1 cellular context compared by ENCODE assay signal in the genomic region with DNA sequence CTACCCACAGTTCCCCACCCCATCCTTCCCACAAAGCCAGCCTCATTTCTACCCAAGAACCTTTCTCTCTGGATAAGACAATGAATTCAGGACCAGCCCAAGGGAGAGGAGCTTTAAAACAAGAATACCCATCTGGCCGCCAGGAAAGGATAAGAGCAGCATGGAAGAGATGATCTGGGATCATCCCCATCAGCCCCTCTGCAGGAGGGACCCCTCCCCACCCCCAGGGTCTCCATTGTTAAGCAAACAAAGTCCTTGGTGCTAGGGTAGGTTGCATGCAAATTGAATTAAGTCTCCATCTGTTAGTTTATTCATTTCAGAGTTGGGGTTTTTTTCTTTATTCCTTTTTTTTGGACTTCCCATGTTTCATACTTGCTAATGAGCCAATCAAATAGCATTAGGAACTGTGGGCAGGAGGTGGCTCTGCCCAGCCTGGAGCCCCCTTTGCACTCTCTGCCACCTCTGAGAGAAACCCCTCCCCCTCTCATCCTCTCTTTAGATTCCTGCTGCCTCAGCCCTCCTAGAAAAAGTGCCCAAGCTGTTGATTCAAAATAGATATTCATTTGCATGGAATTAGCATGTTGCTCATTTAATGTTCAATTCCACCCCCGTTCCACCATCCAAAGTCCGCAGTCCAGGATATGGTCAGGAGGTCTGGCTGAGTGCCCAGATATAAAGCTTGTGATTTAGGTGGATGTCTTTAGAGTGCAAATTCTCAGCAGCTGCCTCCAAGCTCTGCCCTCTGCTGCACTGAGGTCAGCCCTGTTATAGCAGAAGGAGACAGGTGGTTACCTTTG.
TF ChIP-seq lines count a peak whose summit lies in the region.

No MANE protein-coding gene starts in this region.

TF ChIP-seq in GM23338, 12 proteins besides CTCF, POLR2A, EP300 and RAD21 (continued from another document):
- TF ChIP-seq NANOG (IDR thresholded peaks at IDR 0.05; ENCODE audit: borderline replicate concordance) = peak; percentile 55; the same call in 1 of the 2 replicates
- TF ChIP-seq JUNB (IDR thresholded peaks at IDR 0.05; ENCODE audit: unreplicated experiment) = no peak
- TF ChIP-seq POLR2AphosphoS5 (IDR thresholded peaks at IDR 0.05; ENCODE audit: low read depth) = no peak
- TF ChIP-seq CREB1 (CRISPR knock-in tag; IDR thresholded peaks at IDR 0.05; ENCODE audit: low read depth) = no peak; the same call in 1 of the 2 replicates
- no peak for TF ChIP-seq EZH2 (IDR thresholded peaks at IDR 0.05; ENCODE audit: low read depth, unreplicated experiment)
- no peak for TF ChIP-seq STAT1 (IDR thresholded peaks at IDR 0.05; ENCODE audit: unreplicated experiment)
- no peak for TF ChIP-seq EZH2phosphoT487 (IDR thresholded peaks at IDR 0.05; ENCODE audit: unreplicated experiment)
- TF ChIP-seq, protein P1, sequence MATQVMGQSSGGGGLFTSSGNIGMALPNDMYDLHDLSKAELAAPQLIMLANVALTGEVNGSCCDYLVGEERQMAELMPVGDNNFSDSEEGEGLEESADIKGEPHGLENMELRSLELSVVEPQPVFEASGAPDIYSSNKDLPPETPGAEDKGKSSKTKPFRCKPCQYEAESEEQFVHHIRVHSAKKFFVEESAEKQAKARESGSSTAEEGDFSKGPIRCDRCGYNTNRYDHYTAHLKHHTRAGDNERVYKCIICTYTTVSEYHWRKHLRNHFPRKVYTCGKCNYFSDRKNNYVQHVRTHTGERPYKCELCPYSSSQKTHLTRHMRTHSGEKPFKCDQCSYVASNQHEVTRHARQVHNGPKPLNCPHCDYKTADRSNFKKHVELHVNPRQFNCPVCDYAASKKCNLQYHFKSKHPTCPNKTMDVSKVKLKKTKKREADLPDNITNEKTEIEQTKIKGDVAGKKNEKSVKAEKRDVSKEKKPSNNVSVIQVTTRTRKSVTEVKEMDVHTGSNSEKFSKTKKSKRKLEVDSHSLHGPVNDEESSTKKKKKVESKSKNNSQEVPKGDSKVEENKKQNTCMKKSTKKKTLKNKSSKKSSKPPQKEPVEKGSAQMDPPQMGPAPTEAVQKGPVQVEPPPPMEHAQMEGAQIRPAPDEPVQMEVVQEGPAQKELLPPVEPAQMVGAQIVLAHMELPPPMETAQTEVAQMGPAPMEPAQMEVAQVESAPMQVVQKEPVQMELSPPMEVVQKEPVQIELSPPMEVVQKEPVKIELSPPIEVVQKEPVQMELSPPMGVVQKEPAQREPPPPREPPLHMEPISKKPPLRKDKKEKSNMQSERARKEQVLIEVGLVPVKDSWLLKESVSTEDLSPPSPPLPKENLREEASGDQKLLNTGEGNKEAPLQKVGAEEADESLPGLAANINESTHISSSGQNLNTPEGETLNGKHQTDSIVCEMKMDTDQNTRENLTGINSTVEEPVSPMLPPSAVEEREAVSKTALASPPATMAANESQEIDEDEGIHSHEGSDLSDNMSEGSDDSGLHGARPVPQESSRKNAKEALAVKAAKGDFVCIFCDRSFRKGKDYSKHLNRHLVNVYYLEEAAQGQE (IDR thresholded peaks at IDR 0.05; ENCODE audit: unreplicated experiment) = no peak
- TF ChIP-seq, protein P2, sequence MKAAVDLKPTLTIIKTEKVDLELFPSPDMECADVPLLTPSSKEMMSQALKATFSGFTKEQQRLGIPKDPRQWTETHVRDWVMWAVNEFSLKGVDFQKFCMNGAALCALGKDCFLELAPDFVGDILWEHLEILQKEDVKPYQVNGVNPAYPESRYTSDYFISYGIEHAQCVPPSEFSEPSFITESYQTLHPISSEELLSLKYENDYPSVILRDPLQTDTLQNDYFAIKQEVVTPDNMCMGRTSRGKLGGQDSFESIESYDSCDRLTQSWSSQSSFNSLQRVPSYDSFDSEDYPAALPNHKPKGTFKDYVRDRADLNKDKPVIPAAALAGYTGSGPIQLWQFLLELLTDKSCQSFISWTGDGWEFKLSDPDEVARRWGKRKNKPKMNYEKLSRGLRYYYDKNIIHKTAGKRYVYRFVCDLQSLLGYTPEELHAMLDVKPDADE (IDR thresholded peaks at IDR 0.05) = no peak
- no peak for TF ChIP-seq ZNF331 (CRISPR knock-in tag; IDR thresholded peaks at IDR 0.05; ENCODE audit: low read depth)
